2 cellular contexts compared by ENCODE assay signal in genomic region chr20:32416206-32416605, GRCh38.
TF ChIP-seq lines count a peak whose summit lies in the region.

No MANE protein-coding gene starts in this region.

TF ChIP-seq in HepG2, 621 proteins besides CTCF, POLR2A, EP300 and RAD21 (continued from another document):
- no peak for TF ChIP-seq ZNF503 (CRISPR knock-in tag; IDR thresholded peaks at IDR 0.05)

TF ChIP-seq in WTC11, 78 proteins besides CTCF, POLR2A, EP300 and RAD21 (continued from another document):
- TF ChIP-seq MLX (CRISPR knock-in tag; IDR thresholded peaks at IDR 0.05) (no peak), CREB1 (CRISPR knock-in tag; IDR thresholded peaks at IDR 0.05) (no peak), AR (CRISPR knock-in tag; IDR thresholded peaks at IDR 0.05) (no peak), ATF3 (CRISPR knock-in tag; conservative IDR thresholded peaks at IDR 0.05) (no peak), EMX1 (CRISPR knock-in tag; IDR thresholded peaks at IDR 0.05) (no peak), JAZF1 (CRISPR knock-in tag; IDR thresholded peaks at IDR 0.05) (no peak), ARID4B (CRISPR knock-in tag; IDR thresholded peaks at IDR 0.05; ENCODE audit: borderline replicate concordance) (no peak), ZNF425 (CRISPR knock-in tag; conservative IDR thresholded peaks at IDR 0.05) (no peak), RORB (CRISPR knock-in tag; IDR thresholded peaks at IDR 0.05) (no peak), USF2 (CRISPR knock-in tag; IDR thresholded peaks at IDR 0.05) (no peak), ZNF423 (CRISPR knock-in tag; IDR thresholded peaks at IDR 0.05) (no peak), TEAD1 (CRISPR knock-in tag; IDR thresholded peaks at IDR 0.05) (no peak)
TF ChIP-seq in WTC11: peak in this region for 0.
